Comparison of ENCODE assay signal across 8 cellular contexts in the genomic region with DNA sequence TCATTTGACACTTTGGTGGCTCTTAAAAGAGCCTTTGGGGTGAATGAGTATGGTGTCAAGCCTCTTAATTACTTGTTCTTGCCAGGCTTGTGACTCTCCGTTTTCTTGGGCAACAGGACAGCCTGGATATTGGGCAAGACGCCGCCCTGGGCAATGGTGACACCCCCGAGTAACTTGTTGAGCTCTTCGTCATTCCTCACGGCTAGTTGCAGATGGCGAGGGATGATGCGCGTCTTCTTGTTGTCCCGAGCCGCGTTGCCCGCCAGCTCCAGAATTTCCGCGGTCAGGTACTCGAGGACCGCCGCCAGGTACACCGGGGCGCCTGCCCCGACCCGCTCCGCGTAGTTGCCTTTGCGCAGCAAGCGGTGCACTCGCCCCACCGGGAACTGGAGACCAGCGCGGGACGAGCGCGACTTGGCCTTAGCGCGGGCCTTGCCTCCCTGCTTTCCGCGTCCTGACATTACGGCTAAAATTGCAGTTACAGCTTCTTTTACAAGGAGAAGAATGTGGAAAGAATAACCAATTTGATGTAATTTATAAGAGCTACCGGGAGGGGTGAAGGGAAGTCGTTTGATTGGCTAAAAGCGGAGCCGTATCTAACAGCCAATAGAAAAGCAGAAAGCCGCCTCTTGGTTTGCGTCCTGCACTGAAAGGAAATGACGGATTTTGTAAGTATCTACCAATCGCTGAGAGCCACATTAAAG. TPM values are rescaled to one million over a fixed set of nuclear protein-coding genes. Genes with fewer than 3 reads are reported as not detected.
DNase-seq lines count a peak whose midpoint lies in the region; ATAC-seq, FAIRE-seq and TF ChIP-seq lines count a peak whose summit lies in the region.

No MANE protein-coding gene starts in this region.

- H3K27ac Mint-ChIP-seq in activated CD8-positive, alpha-beta memory T cell treated with anti-CD3 and anti-CD28 coated beads, Interleukin-2, amount 10 ng/mL, durations not matched to agents 7 days and 5 days = no peak overlapping the region

- H3K9me3 ChIP-seq in endothelial cell of umbilical vein (replicated peaks; ENCODE audit: control insufficient read depth, insufficient read depth, low read length) (no peaks in the 10 kb centered on the region), mesodermal cell (ENCODE audit: control insufficient read depth, low read length) (no peaks in the 10 kb centered on the region)

- no peaks in the 10 kb centered on the region for H3K36me3 ChIP-seq in endothelial cell of umbilical vein (ENCODE audit: control insufficient read depth in 2 of 2, extremely low read depth in 1 of 2, insufficient read depth in 2 of 2, low read length in 2 of 2)
- H3K36me3 ChIP-seq in mesodermal cell (ENCODE audit: control insufficient read depth, insufficient read depth, low read length) = no peaks in the 10 kb centered on the region

- H3K27me3 Mint-ChIP-seq in activated CD8-positive, alpha-beta memory T cell treated with anti-CD3 and anti-CD28 coated beads, Interleukin-2, amount 10 ng/mL, durations not matched to agents 7 days and 5 days = peaks cover 2% of the 10 kb centered on the region

- H3K27ac ChIP-seq in endothelial cell of umbilical vein (ENCODE audit: insufficient read depth, low read depth, low read length) (peak overlapping the region; percentile 97), mesodermal cell (ENCODE audit: low read depth, low read length, severe bottlenecking) (peak overlapping the region; percentile 100)

- 0% methylated on average over 46 of the region's 46 CpGs for WGBS in mesodermal cell (ENCODE audit: insufficient coverage in 2 of 2), 2 experiments

- no peaks in the 10 kb centered on the region for H3K9me3 Mint-ChIP-seq in activated CD8-positive, alpha-beta memory T cell treated with anti-CD3 and anti-CD28 coated beads, Interleukin-2, amount 10 ng/mL, durations not matched to agents 7 days and 5 days (ENCODE audit: low read depth)

- dilution Hi-C loops in endothelial cell of umbilical vein (cut with MboI; ENCODE audit: extremely low pct_ligation_motif_present, low sequenced_read_pairs) = loop anchor here (25.0 kb wide), 1 partner anchor 150 kb away; no protein-coding TSS in a partner anchor

- peak; percentile 45 for ATAC-seq in GM21381 (IDR thresholded peaks at IDR 0.05; ENCODE audit: unreplicated experiment)
- ATAC-seq in activated CD8-positive, alpha-beta memory T cell treated with anti-CD3 and anti-CD28 coated beads, Interleukin-2, amount 10 ng/mL, durations not matched to agents 7 days and 5 days = peak; percentile 50

- peak overlapping the region; percentile 99 for H3K9ac ChIP-seq in endothelial cell of umbilical vein (replicated peaks; ENCODE audit: extremely low read depth, insufficient read depth, low read length)

- H3K27me3 ChIP-seq in endothelial cell of umbilical vein (ENCODE audit: control insufficient read depth in 2 of 2, insufficient read depth in 2 of 2, low read length in 2 of 2) = no peaks in the 10 kb centered on the region

- CTCF ChIA-PET in activated CD8-positive, alpha-beta memory T cell treated with anti-CD3 and anti-CD28 coated beads, Interleukin-2, amount 10 ng/mL, durations not matched to agents 7 days and 5 days (lab: Charles Lee) = interaction anchor here (0.6 to 2.9 kb wide), 16 partner anchors 11 to 368 kb away, joined by 3 to 11 read pairs (median 4); partner anchors contain the start of genes PLEKHO1, SF3B4 and VPS45
- CTCF ChIA-PET in endothelial cell of umbilical vein (lab: Charles Lee) = interaction anchor here (0.6 to 4.1 kb wide), 14 partner anchors 9 to 300 kb away, joined by 3 to 38 read pairs (median 4); partner anchors contain the start of gene BOLA1

- BruUV-seq in endothelial cell of umbilical vein (replicated peaks; lab: Mats Ljungman, UMichigan) = TSS peak; percentile 50

- TF ChIP-seq POLR2A in endothelial cell of umbilical vein (IDR thresholded peaks at IDR 0.05; ENCODE audit: low read depth, low read length) = no peak

- H3K79me2 ChIP-seq in endothelial cell of umbilical vein (ENCODE audit: control insufficient read depth, insufficient read depth, low read length) = no peaks in the 10 kb centered on the region

- H3K4me2 ChIP-seq in endothelial cell of umbilical vein (ENCODE audit: insufficient read depth, low read length) = peak overlapping the region; percentile 85

- H3K9me1 ChIP-seq in endothelial cell of umbilical vein (replicated peaks; ENCODE audit: control insufficient read depth, extremely low read depth, insufficient read depth, low read length) = no peaks in the 10 kb centered on the region

- H3K4me1 ChIP-seq in endothelial cell of umbilical vein (ENCODE audit: control insufficient read depth, extremely low read depth, insufficient read depth, low read length) (peaks cover 16% of the 10 kb centered on the region), mesodermal cell (ENCODE audit: control insufficient read depth, insufficient read depth, low read length, poor library complexity, severe bottlenecking) (no peaks in the 10 kb centered on the region)

- no peak for TF ChIP-seq CTCF in endothelial cell of umbilical vein (IDR thresholded peaks at IDR 0.05; ENCODE audit: extremely low read depth in 1 of 2, insufficient read depth in 1 of 2, low read depth in 1 of 2, low read length in 2 of 2)

- intact Hi-C loops in endothelial cell of umbilical vein (cut with micrococcal nuclease) = loop anchor here (1.0 to 2.0 kb wide), 8 partner anchors 12 to 300 kb away; partner anchors contain the start of genes BOLA1, SF3B4 and VPS45

- no peak for FAIRE-seq in HTR-8/SVneo (lab: Jason Lieb, UNC)
- peak; percentile 96 for FAIRE-seq in endothelial cell of umbilical vein (lab: Jason Lieb, UNC)

- DNase-seq in COR-L47 (lab: John Stamatoyannopoulos, UW) = peak; percentile 96
- peak; percentile 87 for DNase-seq in HTR-8/SVneo (ENCODE audit: insufficient read length, low spot score)
- DNase-seq in NOMO-1 treated with dmso at 0.1 percent for 144 hours (lab: John Stamatoyannopoulos, UW; ENCODE audit: unreplicated experiment) = peak; percentile 95
- DNase-seq in activated CD8-positive, alpha-beta memory T cell treated with anti-CD3 and anti-CD28 coated beads, Interleukin-2, amount 10 ng/mL, durations not matched to agents 7 days and 5 days = peak; percentile 91
- DNase-seq in endothelial cell of umbilical vein (ENCODE audit: low read depth, low spot score) = peak; percentile 97
- DNase-seq in stimulated activated CD8-positive, alpha-beta memory T cell treated with anti-CD3 and anti-CD28 coated beads, Interleukin-15, amount 100 ng/mL, for 24 hours (ENCODE audit: low read depth) = peak; percentile 49

- H3K4me3 Mint-ChIP-seq in activated CD8-positive, alpha-beta memory T cell treated with anti-CD3 and anti-CD28 coated beads, Interleukin-2, amount 10 ng/mL, durations not matched to agents 7 days and 5 days = no peak overlapping the region

- H2AFZ ChIP-seq in endothelial cell of umbilical vein (ENCODE audit: low read depth, low read length) = no peak overlapping the region

- H3K4me1 Mint-ChIP-seq in activated CD8-positive, alpha-beta memory T cell treated with anti-CD3 and anti-CD28 coated beads, Interleukin-2, amount 10 ng/mL, durations not matched to agents 7 days and 5 days = peaks cover 10% of the 10 kb centered on the region

- POLR2A ChIA-PET in endothelial cell of umbilical vein (lab: Charles Lee) = interaction anchor here (0.9 to 3.6 kb wide), 12 partner anchors 12 to 299 kb away, joined by 3 to 20 read pairs (median 6); partner anchors contain the start of genes BOLA1, MTMR11 and VPS45

- H3K4me3 ChIP-seq in endothelial cell of umbilical vein (replicated peaks in 1 of 3; ENCODE audit: insufficient read depth in 1 of 3, low read depth in 1 of 3, low read length in 3 of 3) (peak overlapping the region; percentile 19 to 91 (median 67)), mesodermal cell (ENCODE audit: extremely low read depth, insufficient read depth, low read length, poor library complexity, severe bottlenecking) (peak overlapping the region; percentile 60)

- no peaks in the 10 kb centered on the region for H4K20me1 ChIP-seq in endothelial cell of umbilical vein (replicated peaks; ENCODE audit: control insufficient read depth, extremely low read depth, insufficient read depth, low read length)

- peaks cover 1% of the 10 kb centered on the region for H3K36me3 Mint-ChIP-seq in activated CD8-positive, alpha-beta memory T cell treated with anti-CD3 and anti-CD28 coated beads, Interleukin-2, amount 10 ng/mL, durations not matched to agents 7 days and 5 days

RNA-seq across cellular contexts. Expression of gene BOLA1, which starts 11.8 kb away (rescaled TPM):
- total RNA-seq in activated CD8-positive, alpha-beta memory T cell treated with anti-CD3 and anti-CD28 coated beads, Interleukin-2, amount 10 ng/mL, durations not matched to agents 7 days and 5 days = 10 to 100 TPM; 24.4 to 28.6 TPM
- total RNA-seq in endothelial cell of umbilical vein = 7.0 and 10.8 TPM in 2 replicates
- 12.2 and 16.1 TPM in 2 replicates for polyA plus RNA-seq in endothelial cell of umbilical vein
- polyA plus RNA-seq in endothelial cell of umbilical vein (2011; cell fraction: cytosol; rRNA removed) = 11.6 and 15.0 TPM in 2 replicates
- 5.8 and 8.2 TPM in 2 replicates for polyA plus RNA-seq in endothelial cell of umbilical vein (2011; cell fraction: nucleus; rRNA removed)
- polyA plus RNA-seq in endothelial cell of umbilical vein (2012) = 7.1 and 8.3 TPM in 2 replicates
- 2.0 and 3.7 TPM in 2 replicates for polyA minus RNA-seq in endothelial cell of umbilical vein
- 5.5 TPM for polyA minus RNA-seq in endothelial cell of umbilical vein (2011; cell fraction: cytosol; rRNA and poly(A)+ RNA removed)
- 1.0 and 2.2 TPM in 2 replicates for polyA minus RNA-seq in endothelial cell of umbilical vein (2011; cell fraction: nucleus; rRNA and poly(A)+ RNA removed)
- polyA plus RNA-seq in mesodermal cell (2013, experiment 1 of 2) = 2.4 TPM
- 2.4 TPM for polyA plus RNA-seq in mesodermal cell (2013, experiment 2 of 2)

RNA-seq across cellular contexts. Expression of gene SV2A, which starts 30.0 kb away (rescaled TPM):
- 10 to 100 TPM; 15.8 to 17.1 TPM for total RNA-seq in activated CD8-positive, alpha-beta memory T cell treated with anti-CD3 and anti-CD28 coated beads, Interleukin-2, amount 10 ng/mL, durations not matched to agents 7 days and 5 days
- 3.9 and 5.4 TPM in 2 replicates for total RNA-seq in endothelial cell of umbilical vein
- 2.9 and 3.0 TPM in 2 replicates for polyA plus RNA-seq in endothelial cell of umbilical vein
- 2.6 and 3.0 TPM in 2 replicates for polyA plus RNA-seq in endothelial cell of umbilical vein (2011; cell fraction: cytosol; rRNA removed)
- polyA plus RNA-seq in endothelial cell of umbilical vein (2011; cell fraction: nucleus; rRNA removed) = 2.7 and 3.9 TPM in 2 replicates
- polyA plus RNA-seq in endothelial cell of umbilical vein (2012) = 3.5 and 6.0 TPM in 2 replicates
- 5.4 and 6.5 TPM in 2 replicates for polyA minus RNA-seq in endothelial cell of umbilical vein
- not detected for polyA minus RNA-seq in endothelial cell of umbilical vein (2011; cell fraction: cytosol; rRNA and poly(A)+ RNA removed)
- 1.3 and 1.8 TPM in 2 replicates for polyA minus RNA-seq in endothelial cell of umbilical vein (2011; cell fraction: nucleus; rRNA and poly(A)+ RNA removed)
- 53.0 TPM for polyA plus RNA-seq in mesodermal cell (2013, experiment 1 of 2)
- 42.6 TPM for polyA plus RNA-seq in mesodermal cell (2013, experiment 2 of 2)

RNA-seq across cellular contexts. Expression of gene SF3B4, which starts 40.0 kb away (rescaled TPM):
- total RNA-seq in activated CD8-positive, alpha-beta memory T cell treated with anti-CD3 and anti-CD28 coated beads, Interleukin-2, amount 10 ng/mL, durations not matched to agents 7 days and 5 days = 100 to 1,000 TPM in 1 of 2 experiments, 10 to 100 TPM in 1; 79.4 to 109 TPM
- total RNA-seq in endothelial cell of umbilical vein = 68.7 and 74.4 TPM in 2 replicates
- polyA plus RNA-seq in endothelial cell of umbilical vein = 61.2 and 62.7 TPM in 2 replicates
- 45.3 and 45.4 TPM in 2 replicates for polyA plus RNA-seq in endothelial cell of umbilical vein (2011; cell fraction: cytosol; rRNA removed)
- 33.4 and 44.2 TPM in 2 replicates for polyA plus RNA-seq in endothelial cell of umbilical vein (2011; cell fraction: nucleus; rRNA removed)
- 43.0 and 79.3 TPM in 2 replicates for polyA plus RNA-seq in endothelial cell of umbilical vein (2012)
- polyA minus RNA-seq in endothelial cell of umbilical vein = 36.7 and 43.3 TPM in 2 replicates
- polyA minus RNA-seq in endothelial cell of umbilical vein (2011; cell fraction: cytosol; rRNA and poly(A)+ RNA removed) = 38.5 TPM
- 17.8 and 34.2 TPM in 2 replicates for polyA minus RNA-seq in endothelial cell of umbilical vein (2011; cell fraction: nucleus; rRNA and poly(A)+ RNA removed)
- 60.7 TPM for polyA plus RNA-seq in mesodermal cell (2013, experiment 1 of 2)
- 58.0 TPM for polyA plus RNA-seq in mesodermal cell (2013, experiment 2 of 2)

RNA-seq across cellular contexts. Expression of gene MTMR11, which starts 49.1 kb away (rescaled TPM):
- total RNA-seq in activated CD8-positive, alpha-beta memory T cell treated with anti-CD3 and anti-CD28 coated beads, Interleukin-2, amount 10 ng/mL, durations not matched to agents 7 days and 5 days = 1 to 10 TPM; 2.0 to 2.9 TPM
- 7.8 and 11.2 TPM in 2 replicates for total RNA-seq in endothelial cell of umbilical vein
- 14.4 and 16.9 TPM in 2 replicates for polyA plus RNA-seq in endothelial cell of umbilical vein
- 9.1 and 10.4 TPM in 2 replicates for polyA plus RNA-seq in endothelial cell of umbilical vein (2011; cell fraction: cytosol; rRNA removed)
- 48.7 and 52.5 TPM in 2 replicates for polyA plus RNA-seq in endothelial cell of umbilical vein (2011; cell fraction: nucleus; rRNA removed)
- 11.5 and 15.9 TPM in 2 replicates for polyA plus RNA-seq in endothelial cell of umbilical vein (2012)
- polyA minus RNA-seq in endothelial cell of umbilical vein = 17.6 and 28.9 TPM in 2 replicates
- polyA minus RNA-seq in endothelial cell of umbilical vein (2011; cell fraction: cytosol; rRNA and poly(A)+ RNA removed) = 2.0 TPM
- polyA minus RNA-seq in endothelial cell of umbilical vein (2011; cell fraction: nucleus; rRNA and poly(A)+ RNA removed) = 14.2 and 19.3 TPM in 2 replicates
- 13.1 TPM for polyA plus RNA-seq in mesodermal cell (2013, experiment 1 of 2)
- 12.6 TPM for polyA plus RNA-seq in mesodermal cell (2013, experiment 2 of 2)

Comparison
In these comparisons a context has a peak if more than half of its experiments do, and no peak if none do; other contexts are left out.
1. Peak in every context shown above with its lines: DNase-seq, ATAC-seq, H3K4me3 ChIP-seq and H3K27ac ChIP-seq.